Comparison of ENCODE assay signal across 30 cellular contexts in the genomic region with DNA sequence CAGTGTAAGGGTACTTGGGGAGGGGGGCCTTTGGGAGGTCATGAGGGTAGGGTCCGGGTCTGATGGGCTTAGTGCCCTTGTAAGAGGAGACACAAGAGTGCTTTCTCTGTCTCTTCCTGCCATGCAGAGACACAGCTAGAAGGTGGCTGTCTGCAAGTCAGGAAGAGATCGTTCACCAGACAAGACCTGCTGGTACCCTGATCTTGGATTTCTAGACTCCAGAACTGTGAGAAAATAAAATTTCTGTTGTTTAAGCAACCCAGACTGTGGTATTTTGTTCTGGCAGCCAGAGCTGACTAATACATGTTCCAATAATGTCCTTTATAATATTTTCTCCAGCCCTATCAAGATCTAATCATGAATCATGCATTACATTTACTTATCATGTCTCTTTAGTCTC.
"Had no signal": no experiment of that assay in that cellular context is flagged by ENCODE, and none has a peak within 500 bp of the region (broad histone marks: within the 10 kb centered on the region; RNA-seq: fewer than 3 reads in every experiment).

No MANE protein-coding gene starts in this region.

- H3K36me3 ChIP-seq: adrenal gland, ascending aorta, brain microvascular endothelial cell, breast epithelium, cardiac muscle cell had no signal

- H3K9me3 ChIP-seq: ascending aorta had no signal

- H3K27ac ChIP-seq: adrenal gland, ascending aorta, body of pancreas, brain microvascular endothelial cell, breast epithelium, cardiac muscle cell had no signal

- H3K27me3 ChIP-seq: ascending aorta, body of pancreas, brain microvascular endothelial cell, breast epithelium, cardiac muscle cell had no signal

- H3K4me3 ChIP-seq: adrenal gland, ascending aorta, body of pancreas, breast epithelium, cardiac muscle cell had no signal

- DNase-seq: activated effector memory CD4-positive, alpha-beta T cell treated with anti-CD3 and anti-CD28 coated beads, Interleukin-2, amount 50 U/mL, for 16 hours; activated effector memory CD4-positive, alpha-beta T cell treated with Interleukin-2 at 50 U/mL for 16 hours; activated gamma-delta T cell; activated gamma-delta T cell treated with Interleukin-2 at 50 U/mL for 16 hours; activated naive CD4-positive, alpha-beta T cell; activated naive CD4-positive, alpha-beta T cell treated with anti-CD3 and anti-CD28 coated beads for 36 hours; activated naive CD4-positive, alpha-beta T cell treated with anti-CD3 and anti-CD28 coated beads, Interleukin-2, amount 10 ng/mL, durations not matched to agents 7 days and 5 days; activated naive CD4-positive, alpha-beta T cell treated with anti-CD3 and anti-CD28 coated beads, Interleukin-2, amount 50 U/mL, for 16 hours; activated naive CD4-positive, alpha-beta T cell treated with Interleukin-2 at 50 U/mL for 16 hours; activated naive CD8-positive, alpha-beta T cell treated with anti-CD3 and anti-CD28 coated beads for 36 hours; activated naive CD8-positive, alpha-beta T cell treated with anti-CD3 and anti-CD28 coated beads, Interleukin-2, amount 10 ng/mL, durations not matched to agents 7 days and 5 days; activated naive CD8-positive, alpha-beta T cell treated with anti-CD3 and anti-CD28 coated beads, Interleukin-2, amount 50 U/mL, for 24 hours; activated T-cell treated with anti-CD3 and anti-CD28 coated beads, Interleukin-2, amount 50 U/mL, for 1 hour; activated T-cell treated with anti-CD3 and anti-CD28 coated beads, Interleukin-2, amount 50 U/mL, for 24 hours; activated T-cell treated with anti-CD3 and anti-CD28 coated beads, Interleukin-2, amount 50 U/mL, for 4 hours; activated T-cell treated with anti-CD3 and anti-CD28 coated beads, Interleukin-2, amount 50 U/mL, for 48 hours; activated T-cell treated with anti-CD3 and anti-CD28 coated beads, Interleukin-2, amount 50 U/mL, for 72 hours; adrenal gland; amniotic stem cell; amygdala; anterior cingulate cortex; aorta; body of pancreas; brain microvascular endothelial cell; caudate nucleus; central memory CD4-positive, alpha-beta T cell; cerebellar nuclear complex had no signal

- H3K4me1 ChIP-seq: adrenal gland, ascending aorta, body of pancreas, breast epithelium had no signal
